ENCODE assay signal across 10 cellular contexts in genomic region chr21:45551816-45552695, GRCh38. TPM values are rescaled to one million over a fixed set of nuclear protein-coding genes. Genes with fewer than 3 reads are reported as not detected.
A peak's percentile ranks its signal among the peaks of the same experiment; 100 is the strongest.
DNase-seq lines count a peak whose midpoint lies in the region; ATAC-seq and TF ChIP-seq lines count a peak whose summit lies in the region.
"Had no signal": no experiment of that assay in that cellular context is flagged by ENCODE, and none has a peak within 500 bp of the region (broad histone marks: within the 10 kb centered on the region; RNA-seq: fewer than 3 reads in every experiment).

No MANE protein-coding gene starts in this region.

- H3K9me3 ChIP-seq in HEK293 (ENCODE audit: control insufficient read depth, insufficient read depth, low read depth, low read length) (no peaks in the 10 kb centered on the region), WERI-Rb-1 (ENCODE audit: severe bottlenecking) (no peaks in the 10 kb centered on the region), right cardiac atrium (ENCODE audit: control insufficient read depth, low read length) (no peaks in the 10 kb centered on the region)
- H3K9me3 ChIP-seq: gastroesophageal sphincter had no signal

- TF ChIP-seq CTCF in HEK293 (tag by site-specific recombination; IDR thresholded peaks at IDR 0.05) (no peak), WERI-Rb-1 (IDR thresholded peaks at IDR 0.05; ENCODE audit: low read depth, low read length) (no peak)

- POLR2A ChIA-PET in HEK293 (lab: Yijun Ruan, JAX): no interaction called here

- 91% methylated on average over 35 of the region's 35 CpGs for WGBS in right cardiac atrium

- peak overlapping the region; percentile 71 for H3K4me3 Mint-ChIP-seq in stimulated activated effector memory CD8-positive, alpha-beta T cell treated with anti-CD3 and anti-CD28 coated beads, Interleukin-12 subunit alpha, Interleukin-12 subunit beta, amount 100 ng/mL, for 72 hours

- no peaks in the 10 kb centered on the region for H3K9me3 Mint-ChIP-seq in stimulated activated effector memory CD8-positive, alpha-beta T cell treated with anti-CD3 and anti-CD28 coated beads, Interleukin-12 subunit alpha, Interleukin-12 subunit beta, amount 100 ng/mL, for 72 hours

- H3K27me3 ChIP-seq in WERI-Rb-1 (ENCODE audit: insufficient read depth, low read depth, severe bottlenecking) (no peaks in the 10 kb centered on the region), right cardiac atrium (ENCODE audit: control insufficient read depth, insufficient read depth) (no peaks in the 10 kb centered on the region)

- H3K36me3 Mint-ChIP-seq in stimulated activated effector memory CD8-positive, alpha-beta T cell treated with anti-CD3 and anti-CD28 coated beads, Interleukin-12 subunit alpha, Interleukin-12 subunit beta, amount 100 ng/mL, for 72 hours: peaks cover 21% of the 10 kb centered on the region

- ATAC-seq in right cardiac atrium (no peak), GM21423 (IDR thresholded peaks at IDR 0.05; ENCODE audit: unreplicated experiment) (no peak)
- ATAC-seq in stimulated activated effector memory CD8-positive, alpha-beta T cell treated with anti-CD3 and anti-CD28 coated beads, Interleukin-12 subunit alpha, Interleukin-12 subunit beta, amount 100 ng/mL, for 72 hours: no peak
- ATAC-seq: gastroesophageal sphincter had no signal

- H3K4me3 ChIP-seq in HEK293 (ENCODE audit: low read depth, low read length) (no peak overlapping the region), WERI-Rb-1 (ENCODE audit: low read depth, low read length) (no peak overlapping the region), right cardiac atrium (ENCODE audit: low read length) (no peak overlapping the region)
- H3K4me3 ChIP-seq: gastroesophageal sphincter had no signal

- peaks cover 6% of the 10 kb centered on the region; the same call in 1 of the 2 replicates for H3K4me1 ChIP-seq in HEK293 (ENCODE audit: control insufficient read depth, insufficient read depth, low read length)
- no peaks in the 10 kb centered on the region for H3K4me1 ChIP-seq in right cardiac atrium (ENCODE audit: control insufficient read depth, insufficient read depth, low read length)

- no peak overlapping the region for H3K27ac ChIP-seq in HEK293 (ENCODE audit: extremely low read depth, low read depth, low read length)
- peak overlapping the region; percentile 23 for H3K27ac ChIP-seq in WERI-Rb-1
- no peak overlapping the region for H3K27ac ChIP-seq in right cardiac atrium (ENCODE audit: low read length)

- DNase-seq in WERI-Rb-1 (peak; percentile 76), right cardiac atrium (peak in 2 of 3 donors; percentile 18 to 53), Kasumi-1 (lab: John Stamatoyannopoulos, UW) (no peak), nucleus accumbens (lab: John Stamatoyannopoulos, UW) (no peak)
- DNase-seq in stimulated activated effector memory CD8-positive, alpha-beta T cell treated with anti-CD3 and anti-CD28 coated beads, Interleukin-12 subunit alpha, Interleukin-12 subunit beta, amount 100 ng/mL, for 72 hours (ENCODE audit: low spot score in 2 of 2): no peak
- DNase-seq: NCI-H187 treated with DMSO at 0.1 percent for 48 hours, RPMI8226 had no signal

- H3K27ac Mint-ChIP-seq in stimulated activated effector memory CD8-positive, alpha-beta T cell treated with anti-CD3 and anti-CD28 coated beads, Interleukin-12 subunit alpha, Interleukin-12 subunit beta, amount 100 ng/mL, for 72 hours: peak overlapping the region; percentile 96

- intact Hi-C loops in right cardiac atrium (cut with DNase I): loop anchor here in 2 of 4 donors (10.0 kb wide), 2 partner anchors 273 to 373 kb away; no protein-coding TSS in a partner anchor

- CTCF ChIA-PET in HEK293 (lab: Yijun Ruan, JAX): interaction anchor here (0.7 kb wide), 1 partner anchor 342 kb away, joined by 3 read pairs; no protein-coding TSS in a partner anchor

- H3K36me3 ChIP-seq in HEK293 (ENCODE audit: control insufficient read depth in 2 of 2, insufficient read depth in 1 of 2, low read length in 2 of 2): no peaks in the 10 kb centered on the region
- no peaks in the 10 kb centered on the region for H3K36me3 ChIP-seq in WERI-Rb-1
- H3K36me3 ChIP-seq: gastroesophageal sphincter had no signal

- H3K4me1 Mint-ChIP-seq in stimulated activated effector memory CD8-positive, alpha-beta T cell treated with anti-CD3 and anti-CD28 coated beads, Interleukin-12 subunit alpha, Interleukin-12 subunit beta, amount 100 ng/mL, for 72 hours: peaks cover 38% of the 10 kb centered on the region

TF ChIP-seq in HEK293, 187 proteins besides CTCF, POLR2A, EP300 and RAD21:
- TF ChIP-seq MEIS1 (CRISPR knock-in tag; IDR thresholded peaks at IDR 0.05; ENCODE audit: borderline replicate concordance) (no peak), ZIC2 (tag by site-specific recombination; IDR thresholded peaks at IDR 0.05) (peak; percentile 22; the same call in 1 of the 2 replicates), GLIS1 (tag by site-specific recombination; IDR thresholded peaks at IDR 0.05) (peak; percentile 22; the same call in 1 of the 2 replicates), ZBTB17 (tag by site-specific recombination; IDR thresholded peaks at IDR 0.05) (no peak), YY2 (tag by site-specific recombination; IDR thresholded peaks at IDR 0.05) (no peak), ZBTB8A (tag by site-specific recombination; IDR thresholded peaks at IDR 0.05) (0 out of 2 replicates have a peak, but pooled peaks have one; percentile 29)

RNA-seq across cellular contexts. Expression of gene SLC19A1, which starts 9.8 kb away (rescaled TPM):
- total RNA-seq in right cardiac atrium: 1 to 10 TPM; 2.3 to 5.0 (median 3.8) TPM
- 3.9 TPM for polyA plus RNA-seq in right cardiac atrium

Comparison
In these comparisons a context has a peak if more than half of its experiments do, and no peak if none do; other contexts are left out.
1. DNase-seq: peak in WERI-Rb-1 (single experiment) and right cardiac atrium (2 of 3); none in stimulated activated effector memory CD8-positive, alpha-beta T cell treated with anti-CD3 and anti-CD28 coated beads, Interleukin-12 subunit alpha, Interleukin-12 subunit beta, amount 100 ng/mL, for 72 hours (0 of 2), Kasumi-1 (0 of 2) and nucleus accumbens (0 of 56).